In the genomic region with DNA sequence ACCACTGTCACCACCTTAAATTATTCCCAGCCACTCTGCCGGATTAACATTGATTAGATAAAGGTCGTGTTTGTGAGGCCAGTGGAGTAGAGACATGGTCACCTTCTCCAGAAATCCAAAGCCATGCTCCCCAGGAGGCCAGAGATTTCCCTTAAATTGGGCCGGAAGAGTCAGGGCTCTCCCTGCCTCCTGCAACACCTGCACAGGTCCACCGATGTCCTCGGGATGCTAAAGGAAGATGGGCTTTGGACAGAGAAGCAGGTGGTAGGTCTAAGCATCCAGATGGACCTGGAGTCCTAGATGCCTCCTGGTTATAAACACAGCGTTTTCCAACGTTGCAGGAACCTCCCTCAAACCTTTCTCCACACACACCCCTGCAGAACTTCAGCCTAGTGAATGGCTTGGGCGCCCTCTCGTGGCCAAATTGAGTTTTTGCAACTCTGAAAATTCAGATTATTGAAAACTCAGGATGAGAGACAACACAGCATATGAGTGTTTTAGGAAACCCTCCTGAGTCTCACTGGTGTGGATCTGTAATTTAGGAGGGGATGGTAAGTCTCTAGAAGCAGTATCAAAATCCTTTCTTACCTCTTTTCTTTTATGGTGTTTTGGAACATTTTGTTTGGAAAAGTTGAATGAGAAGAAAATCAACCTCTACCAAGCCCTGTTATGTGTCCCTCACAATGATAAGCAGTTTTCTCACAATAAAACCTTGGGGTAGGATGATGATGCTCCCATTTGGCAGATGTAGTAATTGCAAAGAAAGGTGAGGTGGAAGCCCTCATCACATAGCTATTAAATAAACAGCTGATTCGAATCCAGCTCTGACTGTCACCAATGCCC, we compare ENCODE assay signal across 8 cellular contexts.
DNase-seq lines count a peak whose midpoint lies in the region; ATAC-seq and TF ChIP-seq lines count a peak whose summit lies in the region.

No MANE protein-coding gene starts in this region.

- H3K4me3 ChIP-seq in GM23338 (no peak overlapping the region), left lung (no peak overlapping the region)

- H3K27ac ChIP-seq in C4-2B (no peak overlapping the region), GM23338 (ENCODE audit: low read depth) (no peak overlapping the region), left lung (no peak overlapping the region)

- H3K79me2 ChIP-seq in GM23338 (replicated peaks; ENCODE audit: insufficient read depth): no peaks in the 10 kb centered on the region

- no peaks in the 10 kb centered on the region for H3K9me2 ChIP-seq in GM23338 (ENCODE audit: insufficient read depth)

- H4K20me1 ChIP-seq in GM23338 (replicated peaks; ENCODE audit: insufficient read depth): no peaks in the 10 kb centered on the region

- H3K4me2 ChIP-seq in GM23338: no peak overlapping the region

- no peak overlapping the region for H2AFZ ChIP-seq in GM23338

- no peaks in the 10 kb centered on the region for H3K36me3 Mint-ChIP-seq in GM23338 (ENCODE audit: low read depth)
- no peaks in the 10 kb centered on the region for H3K36me3 Mint-ChIP-seq in chondrocyte (ENCODE audit: low read depth)

- H3K4me1 Mint-ChIP-seq in GM23338: peaks cover 28% of the 10 kb centered on the region
- H3K4me1 Mint-ChIP-seq in chondrocyte (ENCODE audit: low read depth): no peaks in the 10 kb centered on the region

- H3K27me3 Mint-ChIP-seq in GM23338 (ENCODE audit: insufficient read depth, low read depth, poor library complexity): peaks cover 5% of the 10 kb centered on the region
- H3K27me3 Mint-ChIP-seq in chondrocyte (ENCODE audit: low read depth): peaks cover 40% of the 10 kb centered on the region

- no peaks in the 10 kb centered on the region for H3K9me3 ChIP-seq in left lung

- peak; percentile 77 for ATAC-seq in GM23338
- ATAC-seq in left lung: peak; percentile 78
- ATAC-seq in HG02938 (IDR thresholded peaks at IDR 0.05; ENCODE audit: unreplicated experiment): no peak

- intact Hi-C loops in left lung (cut with DNase I): loop anchor here in 1 of 2 donors (5.0 kb wide), 1 partner anchor 292 kb away; no protein-coding TSS in a partner anchor

- peak; percentile 96 for TF ChIP-seq CTCF in C4-2B (conservative IDR thresholded peaks at IDR 0.05)
- TF ChIP-seq CTCF in GM23338 (conservative IDR thresholded peaks at IDR 0.05; ENCODE audit: low read depth in 2 of 2): peak; percentile 97
- peak; percentile 97 for TF ChIP-seq CTCF in chondrocyte (IDR thresholded peaks at IDR 0.05)
- peak; percentile 68 to 80 for TF ChIP-seq CTCF in left lung (IDR thresholded peaks at IDR 0.05)

- H3K27me3 ChIP-seq in GM23338 (ENCODE audit: insufficient read depth) (no peaks in the 10 kb centered on the region), left lung (peaks cover 0 to 17% of the 10 kb centered on the region in 2 donors)

- H3K9me3 Mint-ChIP-seq in GM23338 (no peaks in the 10 kb centered on the region), chondrocyte (ENCODE audit: low read depth) (no peaks in the 10 kb centered on the region)

- H3K4me1 ChIP-seq in GM23338 (ENCODE audit: insufficient read depth) (no peaks in the 10 kb centered on the region), left lung (peaks cover 7 to 8% of the 10 kb centered on the region in 2 donors)

- H3K27ac Mint-ChIP-seq in GM23338 (0 out of 2 replicates have a peak overlapping the region, but pooled peaks have one; percentile 14), chondrocyte (ENCODE audit: unreplicated experiment) (no peak overlapping the region)

- no peaks in the 10 kb centered on the region for H3K36me3 ChIP-seq in GM23338 (ENCODE audit: insufficient read depth)
- no peaks in the 10 kb centered on the region for H3K36me3 ChIP-seq in left lung

- no peaks in the 10 kb centered on the region for H3F3A ChIP-seq in GM23338 (replicated peaks; ENCODE audit: low read depth)

- H3K4me3 Mint-ChIP-seq in GM23338: no peak overlapping the region
- H3K4me3 Mint-ChIP-seq in chondrocyte (ENCODE audit: unreplicated experiment): no peak overlapping the region

- DNase-seq in GM23338 (ENCODE audit: low spot score) (peak; percentile 82), NCI-H2227 treated with DMSO at 0.1 percent for 48 hours (lab: John Stamatoyannopoulos, UW) (peak; percentile 35), chondrocyte (ENCODE audit: low spot score) (no peak), left lung (peak in 1 of 2 donors; percentile 59)
- peak; percentile 77 for DNase-seq in activated CD4-positive, alpha-beta T cell treated with anti-CD3 and anti-CD28 coated beads for 48 hours
- peak; percentile 15 to 58 (median 53) for DNase-seq in stimulated activated CD4-positive, alpha-beta T cell treated with anti-CD3 and anti-CD28 coated beads, TNF-alpha, amount 100 ng/mL, for 1 hour (ENCODE audit: low read depth in 3 of 3, low spot score in 1 of 3)

TF ChIP-seq in GM23338, 12 proteins besides CTCF, POLR2A, EP300 and RAD21:
- TF ChIP-seq POLR2AphosphoS5 (IDR thresholded peaks at IDR 0.05; ENCODE audit: low read depth) (no peak), ZNF114 (CRISPR knock-in tag; IDR thresholded peaks at IDR 0.05) (peak; percentile 63; the same call in 1 of the 2 replicates), ZNF462 (CRISPR knock-in tag; IDR thresholded peaks at IDR 0.05) (peak; percentile 83)
